ENCODE assay signal across 8 cellular contexts in the genomic region with DNA sequence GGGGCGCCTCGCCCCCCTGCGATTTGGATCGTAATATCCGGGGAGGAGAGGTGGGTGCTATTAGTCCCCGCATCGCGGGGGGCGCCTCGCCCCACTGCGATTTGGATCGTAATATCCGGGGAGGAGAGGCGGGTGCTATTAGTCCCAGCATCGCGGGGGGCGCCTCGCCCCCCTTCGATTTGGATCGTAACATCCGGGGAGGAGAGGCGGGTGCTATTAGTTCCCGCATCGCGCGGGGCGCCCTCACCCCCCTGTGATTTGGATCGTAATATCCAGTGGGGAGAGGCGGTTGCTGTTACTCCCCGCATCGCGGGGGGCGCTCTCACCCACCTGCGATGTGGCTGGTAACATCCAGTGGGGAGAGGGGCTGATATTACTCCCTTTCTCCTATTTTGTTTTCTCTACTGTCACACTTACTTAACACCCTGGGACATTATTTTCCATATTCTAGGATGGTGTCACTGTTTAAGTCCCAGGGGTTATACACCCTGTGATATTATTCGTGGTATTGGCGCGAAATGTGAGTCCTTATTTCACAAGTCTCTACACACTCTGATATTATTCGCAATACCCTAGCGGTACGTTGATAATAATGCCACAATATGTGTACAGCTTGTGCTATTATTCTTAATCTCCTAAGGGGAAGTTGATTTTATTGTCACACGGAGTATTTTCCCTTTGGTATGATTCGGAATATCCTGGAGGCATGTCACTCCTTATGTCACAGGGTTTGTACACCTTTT.
DNase-seq lines count a peak whose midpoint lies in the region; ATAC-seq and TF ChIP-seq lines count a peak whose summit lies in the region.

No MANE protein-coding gene starts in this region.

- H3K36me3 ChIP-seq in RWPE2 (ENCODE audit: low read depth) = no peaks in the 10 kb centered on the region

- no peaks in the 10 kb centered on the region for H3K36me3 Mint-ChIP-seq in nephron progenitor cell (ENCODE audit: low read depth)

- DNase-seq in NCI-H82 (lab: John Stamatoyannopoulos, UW) (peak; percentile 73), NCI-H82 treated with DMSO at 0.1 percent for 48 hours (lab: John Stamatoyannopoulos, UW; ENCODE audit: unreplicated experiment) (no peak), RWPE2 (ENCODE audit: low spot score) (no peak), astrocyte of the hippocampus (ENCODE audit: low read depth, low spot score) (peak; percentile 20), nephron progenitor cell (no peak), AG08395 (ENCODE audit: low spot score) (no peak)

- H3K27me3 ChIP-seq in RWPE2 (ENCODE audit: insufficient read depth, poor library complexity, severe bottlenecking) = no peaks in the 10 kb centered on the region

- H3K9me3 ChIP-seq in RWPE2 (ENCODE audit: severe bottlenecking) = no peaks in the 10 kb centered on the region

- no peak overlapping the region for H3K27ac ChIP-seq in RWPE2 (ENCODE audit: poor library complexity, severe bottlenecking)

- ATAC-seq in RWPE2 (ENCODE audit: low read depth) (0 out of 3 replicates have a peak, but pooled peaks have one; percentile 33), GM18870 (IDR thresholded peaks at IDR 0.05; ENCODE audit: unreplicated experiment) (no peak), GM21526 (IDR thresholded peaks at IDR 0.05; ENCODE audit: low FRiP score, unreplicated experiment) (no peak)

- H3K4me3 ChIP-seq in RWPE2 (ENCODE audit: severe bottlenecking) = no peak overlapping the region

- no peaks in the 10 kb centered on the region for H3K4me1 ChIP-seq in RWPE2 (ENCODE audit: insufficient read depth, poor library complexity, severe bottlenecking)

- TF ChIP-seq CTCF in RWPE2 (IDR thresholded peaks at IDR 0.05; ENCODE audit: poor library complexity, severe bottlenecking) (peak; percentile 8), nephron progenitor cell (IDR thresholded peaks at IDR 0.05) (peak; percentile 29)

- peaks cover 33% of the 10 kb centered on the region for H3K27me3 Mint-ChIP-seq in nephron progenitor cell (ENCODE audit: low read depth, poor library complexity)

- no peak overlapping the region for H3K4me3 Mint-ChIP-seq in nephron progenitor cell

- peaks cover 11% of the 10 kb centered on the region for H3K9me3 Mint-ChIP-seq in nephron progenitor cell

- peaks cover 29% of the 10 kb centered on the region for H3K4me1 Mint-ChIP-seq in nephron progenitor cell

- H3K27ac Mint-ChIP-seq in nephron progenitor cell = no peak overlapping the region

Comparison
In these comparisons a context has a peak if more than half of its experiments do, and no peak if none do; other contexts are left out.
1. DNase-seq: peak in NCI-H82 (single experiment) and astrocyte of the hippocampus (single experiment); none in NCI-H82 treated with DMSO at 0.1 percent for 48 hours (single experiment), RWPE2 (single experiment), nephron progenitor cell (single experiment) and AG08395 (single experiment).